ENCODE assay signal across 24 cellular contexts in the genomic region with DNA sequence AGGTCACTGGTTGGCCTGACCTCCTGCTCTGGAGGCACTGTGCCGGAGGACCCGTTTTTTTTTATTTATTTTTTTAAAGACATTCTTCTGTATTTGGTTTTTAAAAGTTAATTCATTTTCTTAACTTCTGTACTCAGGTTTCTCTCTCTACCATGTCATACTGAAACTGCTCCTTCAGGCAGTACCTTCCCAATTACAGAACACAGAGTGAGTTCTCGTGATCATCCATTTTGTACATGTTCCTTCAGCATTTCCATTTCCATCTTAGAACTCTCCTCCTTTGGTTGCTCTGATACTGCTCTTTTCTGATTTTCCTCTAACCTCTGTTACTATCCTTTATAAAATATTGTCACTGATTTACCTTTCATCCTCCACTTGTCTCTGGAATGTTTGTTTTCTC. TPM values are rescaled to one million over a fixed set of nuclear protein-coding genes. Genes with fewer than 3 reads are reported as not detected.
DNase-seq lines count a peak whose midpoint lies in the region; ATAC-seq, FAIRE-seq and TF ChIP-seq lines count a peak whose summit lies in the region.
"Had no signal": no experiment of that assay in that cellular context is flagged by ENCODE, and none has a peak within 500 bp of the region (broad histone marks: within the 10 kb centered on the region; RNA-seq: fewer than 3 reads in every experiment).

No MANE protein-coding gene starts in this region.

- ATAC-seq in GM19395 (IDR thresholded peaks at IDR 0.05; ENCODE audit: unreplicated experiment), result peak; percentile 47
- ATAC-seq in Panc1, result no peak
- ATAC-seq in GM18511 (IDR thresholded peaks at IDR 0.05; ENCODE audit: unreplicated experiment), result no peak
- no peak for ATAC-seq in HG02840 (IDR thresholded peaks at IDR 0.05; ENCODE audit: low FRiP score, unreplicated experiment)
- ATAC-seq: gastrocnemius medialis, left cardiac atrium, psoas muscle had no signal

- peaks cover 4% of the 10 kb centered on the region for H3K4me1 Mint-ChIP-seq in mesothelial cell of epicardium

- DNase-seq in GM12891 (ENCODE audit: insufficient read length, low spot score), result no peak
- DNase-seq in Panc1 (ENCODE audit: low read depth, low spot score), result no peak
- DNase-seq in mesothelial cell of epicardium (ENCODE audit: low spot score in 2 of 2, unreplicated experiment in 2 of 2), result no peak
- no peak for DNase-seq in DMS153 treated with DMSO at 0.1 percent for 48 hours (lab: John Stamatoyannopoulos, UW; ENCODE audit: unreplicated experiment)
- DNase-seq: activated CD4-positive, CD25-positive, alpha-beta regulatory T cell treated with anti-CD3 and anti-CD28 coated beads, Interleukin-2, amount 50 U/mL, for 72 hours; activated naive CD4-positive, alpha-beta T cell treated with anti-CD3 and anti-CD28 coated beads, Interleukin-2, amount 50 U/mL, for 16 hours; BE2C; gastrocnemius medialis; GF-D8; left cardiac atrium; MM.1S; NCI-H1694; NCI-H226; psoas muscle; SK-N-SH; stimulated activated CD4-positive, alpha-beta T cell treated with anti-CD3 and anti-CD28 coated beads, Interleukin-4, amount 100 ng/mL, for 1 hour; T1000 had no signal

- no peak overlapping the region for H3K4me3 ChIP-seq in Panc1 (ENCODE audit: low read depth in 2 of 2, low read length in 2 of 2)
- H3K4me3 ChIP-seq: gastrocnemius medialis, psoas muscle, skin epidermis, suprapubic skin had no signal

- peak overlapping the region; percentile 3 for H3K27ac Mint-ChIP-seq in mesothelial cell of epicardium

- POLR2A ChIA-PET in Panc1 (lab: Charles Lee), result no interaction called here

- CTCF ChIA-PET in Panc1 (lab: Charles Lee), result no interaction called here

- H3K27me3 ChIP-seq in Panc1 (ENCODE audit: control insufficient read depth, insufficient read depth, low read length), result no peaks in the 10 kb centered on the region
- H3K27me3 ChIP-seq: BE2C, gastrocnemius medialis, suprapubic skin had no signal

- TF ChIP-seq POLR2A in GM12891 (IDR thresholded peaks at IDR 0.05; ENCODE audit: low read depth, low read length), result no peak

- H3K36me3 Mint-ChIP-seq in mesothelial cell of epicardium, result peaks cover 11% of the 10 kb centered on the region

- in situ Hi-C loops in Panc1 (cut with HindIII; ENCODE audit: low pct_unique_long_range_greater_than_20kb, low sequenced_read_pairs), result no loop called here

- no peaks in the 10 kb centered on the region for H3K27me3 Mint-ChIP-seq in mesothelial cell of epicardium (ENCODE audit: low read depth)
- H3K27me3 Mint-ChIP-seq: IgD-negative memory B cell had no signal

- TF ChIP-seq CTCF in Panc1 (IDR thresholded peaks at IDR 0.05), result no peak
- TF ChIP-seq CTCF in mesothelial cell of epicardium (IDR thresholded peaks at IDR 0.05; ENCODE audit: unreplicated experiment), result no peak

- H3K9me3 Mint-ChIP-seq in mesothelial cell of epicardium, result no peaks in the 10 kb centered on the region
- H3K9me3 Mint-ChIP-seq: IgD-negative memory B cell had no signal

- H3K4me1 ChIP-seq in Panc1 (ENCODE audit: control insufficient read depth, insufficient read depth, low read length), result peaks cover 7% of the 10 kb centered on the region; the same call in 1 of the 2 replicates
- H3K4me1 ChIP-seq: BE2C had no signal

- FAIRE-seq in GM12891 (lab: Jason Lieb, UNC), result peak; percentile 51

- H3K27ac ChIP-seq in Panc1 (ENCODE audit: low read length), result no peak overlapping the region
- H3K27ac ChIP-seq: gastrocnemius medialis, HL-60, psoas muscle, skin epidermis, suprapubic skin had no signal

- BruUV-seq in Panc1 (replicated peaks; lab: Mats Ljungman, UMichigan), result TSS peak; percentile 36

- H3K9me3 ChIP-seq in Panc1 (ENCODE audit: control insufficient read depth, insufficient read depth, low read depth, low read length), result no peaks in the 10 kb centered on the region
- H3K9me3 ChIP-seq: BE2C, gastrocnemius medialis, psoas muscle, SK-N-SH, suprapubic skin had no signal

- no peak overlapping the region for H3K4me3 Mint-ChIP-seq in mesothelial cell of epicardium

- H3K36me3 ChIP-seq in Panc1 (ENCODE audit: control insufficient read depth, insufficient read depth, low read length), result no peaks in the 10 kb centered on the region

- intact Hi-C loops in Panc1 (cut with micrococcal nuclease; ENCODE audit: unreplicated experiment), result no loop called here

TF ChIP-seq in GM12891, 5 proteins besides CTCF, POLR2A, EP300 and RAD21:
- TF ChIP-seq TAF1 (IDR thresholded peaks at IDR 0.05; ENCODE audit: low read depth, low read length) (no peak), SPI1 (IDR thresholded peaks at IDR 0.05; ENCODE audit: low read depth, low read length) (no peak), POLR2AphosphoS5 (IDR thresholded peaks at IDR 0.05; ENCODE audit: low read depth, low read length) (no peak), PAX5 (IDR thresholded peaks at IDR 0.05; ENCODE audit: insufficient read depth, low read length, severe bottlenecking) (no peak), POU2F2 (IDR thresholded peaks at IDR 0.05; ENCODE audit: low read depth, low read length) (no peak)

RNA-seq across cellular contexts. Expression of gene UBE2K, which starts 17.9 kb away (rescaled TPM):
- polyA plus RNA-seq in GM12891 (2012; ENCODE audit: low read depth, missing spikeins), result 93.1 TPM
- total RNA-seq in Panc1 (2021; ENCODE audit: unreplicated experiment) (84.1 TPM), mesothelial cell of epicardium (68.1 to 68.7 TPM (median 68.5 TPM) in 3 replicates)
- polyA plus RNA-seq in Panc1 (2012; ENCODE audit: insufficient read length), result 138 TPM
